In the genomic region with DNA sequence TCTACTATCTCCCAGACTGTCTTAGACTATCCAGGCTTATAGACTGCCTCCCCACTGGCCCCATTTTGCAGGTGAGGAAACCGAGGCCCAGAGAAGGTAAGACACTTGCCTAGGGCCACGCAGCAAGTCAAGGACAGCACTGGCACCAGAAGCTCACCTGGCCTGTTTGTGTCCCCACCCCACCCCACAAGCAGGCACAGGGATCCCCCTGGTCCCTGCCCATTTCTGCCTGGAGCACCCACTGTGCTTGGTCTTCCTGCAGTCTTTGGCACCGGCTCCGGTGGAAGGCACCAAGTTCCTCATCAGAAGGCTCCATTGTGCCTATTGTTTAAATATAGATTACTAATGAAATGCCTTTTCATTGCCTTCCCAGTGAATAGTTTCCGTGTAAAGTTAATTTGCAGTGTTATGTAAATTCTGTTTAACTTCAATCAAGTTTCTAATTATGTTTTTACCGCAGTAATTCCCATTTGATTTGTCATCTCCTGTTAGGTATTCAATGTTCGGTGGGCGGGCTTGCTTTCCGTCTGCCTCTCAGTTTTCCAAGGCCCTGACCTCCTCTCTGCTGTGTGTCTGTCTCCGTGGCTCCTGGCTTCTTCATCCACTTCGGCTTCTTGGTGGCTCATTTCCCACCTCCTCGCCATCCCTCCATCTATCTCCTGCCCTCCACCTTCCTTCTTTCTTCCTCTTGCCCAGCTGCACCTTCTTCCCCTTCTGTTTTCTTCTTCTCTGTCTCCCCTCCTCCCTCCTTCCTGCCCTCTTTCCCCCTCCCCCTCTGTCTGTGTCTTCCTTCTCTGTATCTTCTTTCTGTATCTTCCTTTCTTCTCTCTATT, we compare ENCODE assay signal across 10 cellular contexts.
A peak's percentile ranks its signal among the peaks of the same experiment; 100 is the strongest.
DNase-seq lines count a peak whose midpoint lies in the region; ATAC-seq and TF ChIP-seq lines count a peak whose summit lies in the region.
"Had no signal": no experiment of that assay in that cellular context is flagged by ENCODE, and none has a peak within 500 bp of the region (broad histone marks: within the 10 kb centered on the region; RNA-seq: fewer than 3 reads in every experiment).

No MANE protein-coding gene starts in this region.

- H3K27me3 ChIP-seq in SJSA1 (replicated peaks), result no peaks in the 10 kb centered on the region
- H3K27me3 ChIP-seq in prostate gland (replicated peaks; ENCODE audit: insufficient read depth), result no peaks in the 10 kb centered on the region

- TF ChIP-seq CTCF in prostate gland (IDR thresholded peaks at IDR 0.05), result no peak

- TF ChIP-seq POLR2A in prostate gland (IDR thresholded peaks at IDR 0.05), result no peak

- H3K4me1 ChIP-seq in SJSA1 (replicated peaks), result peaks cover 91% of the 10 kb centered on the region
- H3K4me1 ChIP-seq in prostate gland (replicated peaks), result peaks cover 43% of the 10 kb centered on the region

- 64% methylated on average over 12 of the region's 12 CpGs for WGBS in prostate gland

- H3K4me3 ChIP-seq in SJSA1 (no peak overlapping the region), skin epidermis (no peak overlapping the region), prostate gland (no peak overlapping the region)

- peak overlapping the region; percentile 85 for H3K27ac ChIP-seq in SJSA1
- peak overlapping the region in 14 of 21 experiments; percentile 22 to 92 (median 62) for H3K27ac ChIP-seq in skin epidermis
- no peak overlapping the region for H3K27ac ChIP-seq in prostate gland
- H3K27ac ChIP-seq: 22Rv1 had no signal

- ATAC-seq in GM18511 (IDR thresholded peaks at IDR 0.05; ENCODE audit: unreplicated experiment), result no peak

- H3K36me3 ChIP-seq in SJSA1, result peaks cover 64% of the 10 kb centered on the region
- H3K36me3 ChIP-seq in prostate gland, result no peaks in the 10 kb centered on the region

- intact Hi-C loops in prostate gland (cut with DNase I), result no loop called here

- H3K9me3 ChIP-seq in SJSA1 (replicated peaks) (no peaks in the 10 kb centered on the region), prostate gland (no peaks in the 10 kb centered on the region)

- DNase-seq in NOMO-1 (lab: John Stamatoyannopoulos, UW; ENCODE audit: unreplicated experiment in 2 of 2) (peak; percentile 12 to 17), NOMO-1 treated with dmso at 0.1 percent for 144 hours (lab: John Stamatoyannopoulos, UW; ENCODE audit: unreplicated experiment) (no peak), SJSA1 (ENCODE audit: low read depth in 1 of 2, low spot score in 2 of 2) (peak in 1 of 2 experiments; percentile 63), foreskin melanocyte (peak; percentile 34), prostate gland (ENCODE audit: low spot score) (no peak)
- DNase-seq in stimulated activated CD8-positive, alpha-beta memory T cell treated with anti-CD3 and anti-CD28 coated beads, Interleukin-4, amount 100 ng/mL, for 48 hours, result no peak
- DNase-seq: NCI-H2171 treated with DMSO at 0.1 percent for 48 hours had no signal

Comparison
In these comparisons a context has a peak if more than half of its experiments do, and no peak if none do; other contexts are left out.
1. DNase-seq: peak in NOMO-1 (2 of 2) and foreskin melanocyte (single experiment); none in NOMO-1 treated with dmso at 0.1 percent for 144 hours (single experiment), stimulated activated CD8-positive, alpha-beta memory T cell treated with anti-CD3 and anti-CD28 coated beads, Interleukin-4, amount 100 ng/mL, for 48 hours (single experiment) and prostate gland (single experiment).
2. H3K27ac ChIP-seq: peak in SJSA1 (single experiment) and skin epidermis (14 of 21); none in prostate gland (0 of 2).